In the genomic region with DNA sequence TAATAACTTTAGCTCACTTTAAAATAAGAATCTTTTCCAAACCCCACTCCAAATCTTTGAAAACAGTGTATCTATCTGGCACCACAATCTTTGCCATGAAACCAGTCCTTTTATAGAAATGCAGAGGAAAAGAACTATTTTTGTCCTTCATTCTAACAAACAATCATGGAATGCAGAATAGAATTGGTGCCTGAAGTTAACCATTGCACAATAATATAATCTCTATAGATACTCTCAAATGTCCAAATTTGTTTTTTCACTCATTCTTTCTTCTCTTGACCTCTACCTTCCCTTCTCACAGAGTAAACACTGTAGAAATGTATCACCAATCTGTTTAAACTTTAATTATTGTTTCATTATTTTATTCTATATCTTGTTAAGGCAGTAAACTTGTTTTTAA, we compare ENCODE assay signal across 20 cellular contexts.
"Had no signal": no experiment of that assay in that cellular context is flagged by ENCODE, and none has a peak within 500 bp of the region (broad histone marks: within the 10 kb centered on the region; RNA-seq: fewer than 3 reads in every experiment).

No MANE protein-coding gene starts in this region.

- H3K27ac Mint-ChIP-seq: activated CD8-positive, alpha-beta T cell treated with anti-CD3 and anti-CD28 coated beads, Interleukin-2, amount 10 ng/mL, durations not matched to agents 7 days and 5 days; activated naive CD4-positive, alpha-beta T cell treated with anti-CD3 and anti-CD28 coated beads, Interleukin-2, amount 50 U/mL, for 24 hours; naive thymus-derived CD4-positive, alpha-beta T cell; stimulated activated naive B cell treated with anti-CD40 and anti-IgM and Interleukin-4, amounts not matched to agents 10 μg/mL and 1 μg/mL and 100 μg/mL, for 72 hours had no signal

- H3K9me3 Mint-ChIP-seq: activated naive CD4-positive, alpha-beta T cell treated with anti-CD3 and anti-CD28 coated beads, Interleukin-2, amount 50 U/mL, for 24 hours; naive thymus-derived CD4-positive, alpha-beta T cell; stimulated activated naive B cell treated with anti-CD40 and anti-IgM and Interleukin-4, amounts not matched to agents 10 μg/mL and 1 μg/mL and 100 μg/mL, for 72 hours had no signal

- H3K36me3 Mint-ChIP-seq: activated naive CD4-positive, alpha-beta T cell treated with anti-CD3 and anti-CD28 coated beads, Interleukin-2, amount 50 U/mL, for 24 hours; naive thymus-derived CD4-positive, alpha-beta T cell; stimulated activated naive B cell treated with anti-CD40 and anti-IgM and Interleukin-4, amounts not matched to agents 10 μg/mL and 1 μg/mL and 100 μg/mL, for 72 hours had no signal

- H3K4me2 ChIP-seq: smooth muscle cell had no signal

- H3K27ac ChIP-seq: breast epithelium, thyroid gland had no signal

- H3K9me3 ChIP-seq: breast epithelium, heart right ventricle, sigmoid colon, thyroid gland had no signal

- H3K27me3 ChIP-seq: breast epithelium, heart right ventricle, sigmoid colon, thyroid gland had no signal

- H3K4me3 Mint-ChIP-seq: activated CD8-positive, alpha-beta T cell treated with anti-CD3 and anti-CD28 coated beads, Interleukin-2, amount 10 ng/mL, durations not matched to agents 7 days and 5 days; activated naive CD4-positive, alpha-beta T cell treated with anti-CD3 and anti-CD28 coated beads, Interleukin-2, amount 50 U/mL, for 24 hours; naive thymus-derived CD4-positive, alpha-beta T cell; stimulated activated naive B cell treated with anti-CD40 and anti-IgM and Interleukin-4, amounts not matched to agents 10 μg/mL and 1 μg/mL and 100 μg/mL, for 72 hours had no signal

- H3K4me3 ChIP-seq: breast epithelium, heart right ventricle, lung, sigmoid colon, smooth muscle cell, thyroid gland had no signal

- DNase-seq: activated CD4-positive, alpha-beta T cell treated with anti-CD3 and anti-CD28 coated beads for 1 hour; activated CD4-positive, alpha-beta T cell treated with anti-CD3 and anti-CD28 coated beads, Interleukin-2, amount 50 U/mL, for 1 hour; activated CD8-positive, alpha-beta T cell treated with anti-CD3 and anti-CD28 coated beads, Interleukin-2, amount 10 ng/mL, durations not matched to agents 7 days and 5 days; activated gamma-delta T cell treated with Interleukin-2 at 50 U/mL for 16 hours; activated T-cell treated with anti-CD3 and anti-CD28 coated beads, Interleukin-2, amount 50 U/mL, for 1 hour; effector CD4-positive, alpha-beta T cell; heart right ventricle; kidney; naive thymus-derived CD4-positive, alpha-beta T cell; sigmoid colon; stimulated activated CD4-positive, alpha-beta T cell treated with anti-CD3 and anti-CD28 coated beads, Interleukin-15, amount 100 ng/mL, for 24 hours; stimulated activated CD8-positive, alpha-beta memory T cell treated with anti-CD3 and anti-CD28 coated beads, Interleukin-4, amount 100 ng/mL, for 48 hours; stimulated activated naive B cell treated with anti-CD40 and anti-IgM and Interleukin-4, amounts not matched to agents 10 μg/mL and 1 μg/mL and 100 μg/mL, for 72 hours; T-helper 9 cell; thyroid gland had no signal

- ATAC-seq: activated CD8-positive, alpha-beta T cell treated with anti-CD3 and anti-CD28 coated beads, Interleukin-2, amount 10 ng/mL, durations not matched to agents 7 days and 5 days; heart right ventricle; left lobe of liver; naive thymus-derived CD4-positive, alpha-beta T cell; stimulated activated naive B cell treated with anti-CD40 and anti-IgM and Interleukin-4, amounts not matched to agents 10 μg/mL and 1 μg/mL and 100 μg/mL, for 72 hours had no signal

- H3K4me1 ChIP-seq: breast epithelium had no signal

- H3K36me3 ChIP-seq: breast epithelium, heart right ventricle, sigmoid colon, thyroid gland had no signal

- H3K4me1 Mint-ChIP-seq: activated naive CD4-positive, alpha-beta T cell treated with anti-CD3 and anti-CD28 coated beads, Interleukin-2, amount 50 U/mL, for 24 hours; naive thymus-derived CD4-positive, alpha-beta T cell; stimulated activated naive B cell treated with anti-CD40 and anti-IgM and Interleukin-4, amounts not matched to agents 10 μg/mL and 1 μg/mL and 100 μg/mL, for 72 hours had no signal
